8 cellular contexts compared by ENCODE assay signal in the genomic region with DNA sequence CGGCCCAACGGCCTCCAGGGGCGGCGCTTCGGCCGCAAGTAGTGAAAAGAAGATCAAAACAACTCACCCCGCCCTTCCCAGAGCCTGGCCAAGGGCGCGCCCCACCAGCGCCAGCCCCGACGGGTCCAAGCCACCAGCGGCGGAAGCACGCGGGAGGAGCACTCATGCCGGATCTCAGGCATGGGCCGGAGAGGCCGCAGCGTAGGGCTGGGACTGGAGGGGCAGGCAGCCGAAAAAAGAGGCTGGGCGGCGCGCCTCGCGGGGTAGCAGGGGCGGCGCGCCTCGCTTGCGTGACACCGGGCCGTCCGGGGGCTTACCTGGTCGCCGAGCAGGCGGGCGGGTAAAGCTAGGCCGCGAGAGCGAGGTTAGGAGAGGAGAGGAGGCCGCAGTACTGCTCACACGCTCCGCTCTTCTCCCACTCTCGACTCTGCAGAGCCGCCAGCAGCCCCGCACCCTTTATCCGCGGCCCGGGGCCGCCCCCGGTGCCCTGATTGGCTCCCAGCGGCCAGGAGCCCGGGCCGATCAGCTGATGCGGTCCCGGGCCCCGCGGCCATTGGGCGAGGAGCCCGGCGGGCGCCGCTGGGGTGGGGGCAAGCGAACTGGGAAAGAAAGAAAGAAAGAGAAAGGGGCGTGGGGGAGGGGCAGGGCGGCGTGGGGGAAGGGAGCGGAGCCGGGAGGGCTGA. TPM values are rescaled to one million over a fixed set of nuclear protein-coding genes. Genes with fewer than 3 reads are reported as not detected.
DNase-seq lines count a peak whose midpoint lies in the region; ATAC-seq, FAIRE-seq and TF ChIP-seq lines count a peak whose summit lies in the region.

A gene (minus strand): TSS at position 429 of the 683 bp plus-strand sequence. CDS start 3,053 bp downstream, outside the sequence.

- no peaks in the 10 kb centered on the region for H3K27me3 Mint-ChIP-seq in activated T-cell treated with anti-CD3 and anti-CD28 coated beads, Interleukin-2, amount 50 U/mL, for 4 hours (ENCODE audit: low read depth)

- peak; percentile 99 for TF ChIP-seq POLR2A in esophagus muscularis mucosa (IDR thresholded peaks at IDR 0.05; ENCODE audit: low read depth)

- ATAC-seq in GM21526 (IDR thresholded peaks at IDR 0.05; ENCODE audit: low FRiP score, unreplicated experiment) = peak; percentile 65
- ATAC-seq in activated T-cell treated with anti-CD3 and anti-CD28 coated beads, Interleukin-2, amount 50 U/mL, for 4 hours = peak; percentile 74 to 79

- peak; percentile 96 for DNase-seq in D721Med (ENCODE audit: insufficient read length, low spot score)
- DNase-seq in HuH-7 (ENCODE audit: low spot score) = peak; percentile 97
- DNase-seq in activated T-cell treated with anti-CD3 and anti-CD28 coated beads, Interleukin-2, amount 50 U/mL, for 4 hours = peak; percentile 54
- peak; percentile 99 for DNase-seq in esophagus muscularis mucosa (ENCODE audit: extremely low spot score)
- DNase-seq in stimulated activated CD8-positive, alpha-beta memory T cell treated with anti-CD3 and anti-CD28 coated beads, Interleukin-7, amount 100 ng/mL, for 4 hours (ENCODE audit: low read depth in 2 of 2) = peak; percentile 13 to 63

- 0% methylated on average over 24 of the region's 70 CpGs for WGBS in esophagus muscularis mucosa

- FAIRE-seq in D721Med (lab: Jason Lieb, UNC) = no peak

- intact Hi-C loops in esophagus muscularis mucosa (cut with DNase I) = loop anchor here (1.0 to 10.0 kb wide), 4 partner anchors 101 to 1243 kb away; a partner anchor contains a TSS

- no peak for TF ChIP-seq EP300 in esophagus muscularis mucosa (IDR thresholded peaks at IDR 0.05)

- peaks cover 43% of the 10 kb centered on the region for H3K4me1 ChIP-seq in OCI-LY3 (ENCODE audit: low read length)
- peaks cover 42 to 56% (median 49%) of the 10 kb centered on the region in 4 donors for H3K4me1 ChIP-seq in esophagus muscularis mucosa
- H3K4me1 ChIP-seq in muscle layer of colon (ENCODE audit: insufficient read depth, low read length) = peaks cover 23% of the 10 kb centered on the region

- H3K4me3 Mint-ChIP-seq in activated T-cell treated with anti-CD3 and anti-CD28 coated beads, Interleukin-2, amount 50 U/mL, for 4 hours = peak within 1 kb of the TSS; percentile 94

- H4K20me1 ChIP-seq in OCI-LY3 (ENCODE audit: insufficient read depth, low read length) = peaks cover 37% of the 10 kb centered on the region

- no peaks in the 10 kb centered on the region for H3K9me3 Mint-ChIP-seq in activated T-cell treated with anti-CD3 and anti-CD28 coated beads, Interleukin-2, amount 50 U/mL, for 4 hours

- no peaks in the 10 kb centered on the region for H3K9me3 ChIP-seq in OCI-LY3 (ENCODE audit: insufficient read depth, low read length)
- no peaks in the 10 kb centered on the region for H3K9me3 ChIP-seq in esophagus muscularis mucosa
- H3K9me3 ChIP-seq in muscle layer of colon (ENCODE audit: low read length) = no peaks in the 10 kb centered on the region

- H3K36me3 ChIP-seq in OCI-LY3 (replicated peaks; ENCODE audit: low read depth, low read length) = peaks cover 34% of the 10 kb centered on the region
- peaks cover 27 to 40% (median 34%) of the 10 kb centered on the region in 4 donors for H3K36me3 ChIP-seq in esophagus muscularis mucosa
- peaks cover 25% of the 10 kb centered on the region for H3K36me3 ChIP-seq in muscle layer of colon (ENCODE audit: insufficient read depth, low read length)

- peak within 1 kb of the TSS; percentile 64 for H3K27ac ChIP-seq in OCI-LY3 (ENCODE audit: low read length)
- peak within 1 kb of the TSS; percentile 97 to 99 (median 98) for H3K27ac ChIP-seq in esophagus muscularis mucosa (replicated peaks in 1 of 4)
- H3K27ac ChIP-seq in muscle layer of colon (ENCODE audit: low read depth, low read length) = peak within 1 kb of the TSS; percentile 99

- peaks cover 36% of the 10 kb centered on the region for H3K79me2 ChIP-seq in OCI-LY3 (ENCODE audit: low read length)

- peak within 1 kb of the TSS; percentile 86 for H3K4me3 ChIP-seq in OCI-LY3 (ENCODE audit: low read length)
- H3K4me3 ChIP-seq in esophagus muscularis mucosa = peak within 1 kb of the TSS; percentile 83 to 96 (median 96)
- H3K4me3 ChIP-seq in muscle layer of colon (ENCODE audit: low read depth in 1 of 2, low read length in 2 of 2) = peak within 1 kb of the TSS; percentile 86 to 94

- H3K27me3 ChIP-seq in OCI-LY3 (ENCODE audit: low read depth, low read length) (0 out of 2 replicates have a peak, but pooled peaks cover 3% of the 10 kb centered on the region), esophagus muscularis mucosa (peaks cover 0 to 4% (median 0%) of the 10 kb centered on the region in 4 donors), muscle layer of colon (ENCODE audit: control insufficient read depth in 1 of 2, insufficient read depth in 2 of 2, low read length in 2 of 2) (no peaks in the 10 kb centered on the region)

- H2AFZ ChIP-seq in OCI-LY3 (ENCODE audit: low read depth, low read length) = peak within 1 kb of the TSS; percentile 81

- H3K9ac ChIP-seq in OCI-LY3 (ENCODE audit: low read length) (peak within 1 kb of the TSS; percentile 85), muscle layer of colon (ENCODE audit: low read length) (peak within 1 kb of the TSS; percentile 93)

- no peak for TF ChIP-seq CTCF in D721Med (IDR thresholded peaks at IDR 0.05; ENCODE audit: insufficient read depth, missing control alignments)
- TF ChIP-seq CTCF in OCI-LY3 (IDR thresholded peaks at IDR 0.05; ENCODE audit: low read depth, low read length) = 0 out of 2 replicates have a peak, but pooled peaks have one; percentile 6
- TF ChIP-seq CTCF in esophagus muscularis mucosa (IDR thresholded peaks at IDR 0.05) = no peak

- peaks cover 23% of the 10 kb centered on the region for H3K4me1 Mint-ChIP-seq in activated T-cell treated with anti-CD3 and anti-CD28 coated beads, Interleukin-2, amount 50 U/mL, for 4 hours (ENCODE audit: low read depth)

- H3K4me2 ChIP-seq in OCI-LY3 (ENCODE audit: low read length) = peak within 1 kb of the TSS; percentile 95

- peaks cover 11% of the 10 kb centered on the region for H3K36me3 Mint-ChIP-seq in activated T-cell treated with anti-CD3 and anti-CD28 coated beads, Interleukin-2, amount 50 U/mL, for 4 hours (ENCODE audit: insufficient read depth)

RNA-seq across cellular contexts. Expression of the gene that starts here (rescaled TPM):
- total RNA-seq in activated T-cell treated with anti-CD3 and anti-CD28 coated beads, Interleukin-2, amount 50 U/mL, for 4 hours = 10 to 100 TPM; 34.4 to 52.5 (median 40.5) TPM
- total RNA-seq in esophagus muscularis mucosa = 1,000 to 10,000 TPM; 2,071 to 4,011 (median 3,051) TPM

Comparison
In these comparisons a context has a peak if more than half of its experiments do, and no peak if none do; other contexts are left out.
1. Peak in every context shown above with its lines: DNase-seq, ATAC-seq, H3K4me3 ChIP-seq and H3K27ac ChIP-seq.
2. RNA of the gene that starts here (total RNA-seq): 2,071 to 4,011 TPM in esophagus muscularis mucosa; 34.4 to 52.5 TPM in activated T-cell treated with anti-CD3 and anti-CD28 coated beads, Interleukin-2, amount 50 U/mL, for 4 hours; every median in the first group is over 10 times any median in the second.
3. DNase-seq: peak in every context shown above with its lines; median percentile 99 in esophagus muscularis mucosa; 97 in HuH-7; 96 in D721Med; 54 in activated T-cell treated with anti-CD3 and anti-CD28 coated beads, Interleukin-2, amount 50 U/mL, for 4 hours; 38 in stimulated activated CD8-positive, alpha-beta memory T cell treated with anti-CD3 and anti-CD28 coated beads, Interleukin-7, amount 100 ng/mL, for 4 hours.